In genomic region chr9:76529667-76530066, GRCh38 we compare ENCODE assay signal across 26 cellular contexts.
DNase-seq lines count a peak whose midpoint lies in the region; ATAC-seq and TF ChIP-seq lines count a peak whose summit lies in the region.
"Had no signal": no experiment of that assay in that cellular context is flagged by ENCODE, and none has a peak within 500 bp of the region (broad histone marks: within the 10 kb centered on the region; RNA-seq: fewer than 3 reads in every experiment).

No MANE protein-coding gene starts in this region.

- CTCF ChIA-PET in A673 (lab: Charles Lee), result no interaction called here

- H3K9me3 ChIP-seq in A673 (ENCODE audit: low read depth, low read length, poor library complexity, severe bottlenecking) (no peaks in the 10 kb centered on the region), vagina (no peaks in the 10 kb centered on the region)
- H3K9me3 ChIP-seq: SJSA1 had no signal

- intact Hi-C loops in natural killer cell (cut with micrococcal nuclease), result no loop called here
- intact Hi-C loops in dendritic cell treated with granulocyte-macrophage colony-stimulating factor and Interleukin-4, amounts not matched to agents 40 ng/mL and 50 ng/mL, for 4 days (cut with micrococcal nuclease), result no loop called here
- intact Hi-C loops in A673 (cut with micrococcal nuclease; ENCODE audit: unreplicated experiment), result no loop called here
- intact Hi-C loops in vagina (cut with DNase I), result no loop called here

- no TSS peak for BruUV-seq in A673 (replicated peaks; lab: Mats Ljungman, UMichigan)

- H3K4me1 Mint-ChIP-seq in natural killer cell treated with Interleukin-12 subunit alpha and Interleukin-12 subunit beta and Interleukin-15 and Interleukin-18, amount 100 ng/mL, for 72 hours (ENCODE audit: low read depth in 2 of 2), result peaks cover 0 to 16% of the 10 kb centered on the region in 2 donors
- H3K4me1 Mint-ChIP-seq in natural killer cell, result peaks cover 13 to 16% of the 10 kb centered on the region in 2 donors
- peaks cover 23% of the 10 kb centered on the region for H3K4me1 Mint-ChIP-seq in dendritic cell treated with granulocyte-macrophage colony-stimulating factor and Interleukin-4, amounts not matched to agents 40 ng/mL and 50 ng/mL, for 4 days (ENCODE audit: low read depth)
- H3K4me1 Mint-ChIP-seq in HFFc6 (ENCODE audit: low read depth), result peaks cover 60% of the 10 kb centered on the region

- POLR2A ChIA-PET in A673 (lab: Charles Lee; ENCODE audit: low non-redundant PET), result no interaction called here

- no peak for DNase-seq in natural killer cell treated with Interleukin-12 subunit alpha and Interleukin-12 subunit beta and Interleukin-15 and Interleukin-18, amount 100 ng/mL, for 72 hours (ENCODE audit: low spot score)
- DNase-seq in natural killer cell (no peak), RPMI8226 (peak; percentile 37), A673 (ENCODE audit: low spot score) (no peak), HFFc6 (no peak), vagina (ENCODE audit: extremely low spot score in 2 of 2) (no peak)
- DNase-seq: CD4-positive, alpha-beta memory T cell; COR-L47; DMS53; GOT3; HCEC 1CT; MM.1S; NCI-H1105 treated with DMSO at 0.1 percent for 48 hours; NCI-H146; NCI-H1930; NCI-H2107; NCI-H524; NCI-H774; T-cell had no signal

- H3K36me3 Mint-ChIP-seq in natural killer cell treated with Interleukin-12 subunit alpha and Interleukin-12 subunit beta and Interleukin-15 and Interleukin-18, amount 100 ng/mL, for 72 hours, result no peaks in the 10 kb centered on the region
- H3K36me3 Mint-ChIP-seq in natural killer cell, result no peaks in the 10 kb centered on the region
- H3K36me3 Mint-ChIP-seq in dendritic cell treated with granulocyte-macrophage colony-stimulating factor and Interleukin-4, amounts not matched to agents 40 ng/mL and 50 ng/mL, for 4 days (ENCODE audit: low read depth), result peaks cover 21% of the 10 kb centered on the region
- peaks cover 10% of the 10 kb centered on the region for H3K36me3 Mint-ChIP-seq in HFFc6 (ENCODE audit: low read depth)
- H3K36me3 Mint-ChIP-seq: CD4-positive, alpha-beta memory T cell; T-cell had no signal

- ATAC-seq in natural killer cell treated with Interleukin-12 subunit alpha and Interleukin-12 subunit beta and Interleukin-15 and Interleukin-18, amount 100 ng/mL, for 72 hours, result no peak
- no peak for ATAC-seq in natural killer cell
- no peak for ATAC-seq in GM21423 (IDR thresholded peaks at IDR 0.05; ENCODE audit: unreplicated experiment)
- ATAC-seq: Panc1, T-cell had no signal

- H3K27ac ChIP-seq in A673 (ENCODE audit: low read depth, low read length, poor library complexity, severe bottlenecking) (no peak overlapping the region), vagina (no peak overlapping the region)
- H3K27ac ChIP-seq: BLaER1, HL-60 had no signal

- no peaks in the 10 kb centered on the region for H3K9me3 Mint-ChIP-seq in natural killer cell treated with Interleukin-12 subunit alpha and Interleukin-12 subunit beta and Interleukin-15 and Interleukin-18, amount 100 ng/mL, for 72 hours
- H3K9me3 Mint-ChIP-seq in natural killer cell (no peaks in the 10 kb centered on the region), HFFc6 (peaks cover 7% of the 10 kb centered on the region)
- H3K9me3 Mint-ChIP-seq in dendritic cell treated with granulocyte-macrophage colony-stimulating factor and Interleukin-4, amounts not matched to agents 40 ng/mL and 50 ng/mL, for 4 days, result no peaks in the 10 kb centered on the region
- H3K9me3 Mint-ChIP-seq: CD4-positive, alpha-beta memory T cell; IgD-negative memory B cell; T-cell had no signal

- H3K4me1 ChIP-seq in A673 (ENCODE audit: insufficient read depth, low read length, poor library complexity, severe bottlenecking) (no peaks in the 10 kb centered on the region), vagina (no peaks in the 10 kb centered on the region)

- H3K4me3 ChIP-seq in A673 (ENCODE audit: low read depth, low read length, poor library complexity, severe bottlenecking) (no peak overlapping the region), vagina (no peak overlapping the region)
- H3K4me3 ChIP-seq: BLaER1, SJSA1 had no signal

- H3K36me3 ChIP-seq in A673 (ENCODE audit: insufficient read depth, low read length, poor library complexity, severe bottlenecking), result no peaks in the 10 kb centered on the region
- H3K36me3 ChIP-seq in vagina, result no peaks in the 10 kb centered on the region
- H3K36me3 ChIP-seq: BLaER1, SJSA1 had no signal

- TF ChIP-seq CTCF in natural killer cell (IDR thresholded peaks at IDR 0.05), result no peak
- no peak for TF ChIP-seq CTCF in A673 (conservative IDR thresholded peaks at IDR 0.05; ENCODE audit: low read depth, low read length)
- no peak for TF ChIP-seq CTCF in HFFc6 (IDR thresholded peaks at IDR 0.05)
- TF ChIP-seq CTCF in vagina (IDR thresholded peaks at IDR 0.05), result no peak

- no peaks in the 10 kb centered on the region for H3K27me3 ChIP-seq in A673 (replicated peaks; ENCODE audit: insufficient read depth, low read depth, low read length, poor library complexity)
- H3K27me3 ChIP-seq in vagina, result no peaks in the 10 kb centered on the region
- H3K27me3 ChIP-seq: BLaER1, SJSA1 had no signal

- TF ChIP-seq POLR2A in vagina (IDR thresholded peaks at IDR 0.05), result no peak

- peak overlapping the region; percentile 39 for H3K27ac Mint-ChIP-seq in natural killer cell treated with Interleukin-12 subunit alpha and Interleukin-12 subunit beta and Interleukin-15 and Interleukin-18, amount 100 ng/mL, for 72 hours
- H3K27ac Mint-ChIP-seq in natural killer cell (no peak overlapping the region), HFFc6 (no peak overlapping the region; the same call in 1 of the 2 replicates)
- H3K27ac Mint-ChIP-seq in dendritic cell treated with granulocyte-macrophage colony-stimulating factor and Interleukin-4, amounts not matched to agents 40 ng/mL and 50 ng/mL, for 4 days, result peak overlapping the region; percentile 73
- H3K27ac Mint-ChIP-seq: IgD-negative memory B cell, T-cell had no signal

- no peak overlapping the region for H3K4me3 Mint-ChIP-seq in natural killer cell treated with Interleukin-12 subunit alpha and Interleukin-12 subunit beta and Interleukin-15 and Interleukin-18, amount 100 ng/mL, for 72 hours
- H3K4me3 Mint-ChIP-seq in natural killer cell (no peak overlapping the region), HFFc6 (no peak overlapping the region)
- no peak overlapping the region for H3K4me3 Mint-ChIP-seq in dendritic cell treated with granulocyte-macrophage colony-stimulating factor and Interleukin-4, amounts not matched to agents 40 ng/mL and 50 ng/mL, for 4 days
- H3K4me3 Mint-ChIP-seq: IgD-negative memory B cell, T-cell had no signal

- no peaks in the 10 kb centered on the region for H3K27me3 Mint-ChIP-seq in natural killer cell treated with Interleukin-12 subunit alpha and Interleukin-12 subunit beta and Interleukin-15 and Interleukin-18, amount 100 ng/mL, for 72 hours
- no peaks in the 10 kb centered on the region for H3K27me3 Mint-ChIP-seq in natural killer cell (ENCODE audit: low read depth in 2 of 2)
- H3K27me3 Mint-ChIP-seq in dendritic cell treated with granulocyte-macrophage colony-stimulating factor and Interleukin-4, amounts not matched to agents 40 ng/mL and 50 ng/mL, for 4 days, result no peaks in the 10 kb centered on the region
- H3K27me3 Mint-ChIP-seq in HFFc6 (ENCODE audit: insufficient read depth), result no peaks in the 10 kb centered on the region; the same call in 1 of the 2 replicates
- H3K27me3 Mint-ChIP-seq: CD4-positive, alpha-beta memory T cell; IgD-negative memory B cell; T-cell had no signal

Comparison
In these comparisons a context has a peak if more than half of its experiments do, and no peak if none do; other contexts are left out.
1. H3K27ac Mint-ChIP-seq: peak in natural killer cell treated with Interleukin-12 subunit alpha and Interleukin-12 subunit beta and Interleukin-15 and Interleukin-18, amount 100 ng/mL, for 72 hours (2 of 2) and dendritic cell treated with granulocyte-macrophage colony-stimulating factor and Interleukin-4, amounts not matched to agents 40 ng/mL and 50 ng/mL, for 4 days (single experiment); none in natural killer cell (0 of 2) and HFFc6 (single experiment).